Comparison of ENCODE assay signal across 8 cellular contexts in genomic region chr20:19976595-19977372, GRCh38. TPM values are rescaled to one million over a fixed set of nuclear protein-coding genes. Genes with fewer than 3 reads are reported as not detected.
DNase-seq lines count a peak whose midpoint lies in the region; ATAC-seq, FAIRE-seq and TF ChIP-seq lines count a peak whose summit lies in the region.

No MANE protein-coding gene starts in this region.

- peaks cover 59% of the 10 kb centered on the region for H3K4me1 ChIP-seq in A549
- H3K4me1 ChIP-seq in duodenal mucosa (ENCODE audit: control insufficient read depth in 1 of 2, insufficient read depth in 2 of 2, low read length in 2 of 2): peaks cover 14 to 25% of the 10 kb centered on the region in 2 donors

- WGBS in A549 (ENCODE audit: missing lambda C conversion rate): 3% methylated on average over 8 of the region's 8 CpGs

- CTCF ChIA-PET in A549 (lab: Yijun Ruan, JAX): interaction anchor here (0.8 to 6.5 kb wide), 19 partner anchors 9 to 284 kb away, joined by 3 to 79 read pairs (median 6); partner anchors contain the start of gene NAA20

- H3K9ac ChIP-seq in duodenal mucosa (ENCODE audit: low read depth in 1 of 2, low read length in 2 of 2): peak overlapping the region in 1 of 2 donors; percentile 7

- ATAC-seq in A549 (peak; percentile 58 to 81; a peak in 5 of 6 replicates), GM21723 (IDR thresholded peaks at IDR 0.05; ENCODE audit: unreplicated experiment) (no peak)

- H3K27ac ChIP-seq in A549: peak overlapping the region; percentile 94 to 95
- peak overlapping the region; percentile 60 for H3K27ac ChIP-seq in duodenal mucosa (ENCODE audit: low read depth, low read length)

- H3K27ac Mint-ChIP-seq in mesothelial cell of epicardium: peak overlapping the region; percentile 98

- DNase-seq in A549 (ENCODE audit: low read depth in 1 of 2, low spot score in 1 of 2) (peak; percentile 79 to 86), LHCN-M2 (ENCODE audit: low read depth) (peak; percentile 90), mesothelial cell of epicardium (ENCODE audit: low spot score in 2 of 2, unreplicated experiment in 2 of 2) (no peak), RKO (ENCODE audit: low spot score) (no peak), NOMO-1 treated with DMSO at 0.1 percent for 48 hours (lab: John Stamatoyannopoulos, UW; ENCODE audit: unreplicated experiment) (no peak), HuH-7.5 (ENCODE audit: low spot score) (no peak)

- H3K4me2 ChIP-seq in A549: peak overlapping the region; percentile 94

- H3K9me3 ChIP-seq in A549: no peaks in the 10 kb centered on the region
- H3K9me3 ChIP-seq in duodenal mucosa (ENCODE audit: control insufficient read depth in 1 of 2, low read length in 2 of 2): no peaks in the 10 kb centered on the region

- H3K9me3 Mint-ChIP-seq in mesothelial cell of epicardium: no peaks in the 10 kb centered on the region

- H3K4me3 ChIP-seq in A549: peak overlapping the region; percentile 65
- H3K4me3 ChIP-seq in duodenal mucosa (ENCODE audit: low read depth in 1 of 2, low read length in 2 of 2): peak overlapping the region in 1 of 2 donors; percentile 58

- TF ChIP-seq RAD21 in A549 (conservative IDR thresholded peaks at IDR 0.05 in 1 of 2, IDR thresholded peaks at IDR 0.05 in 1 of 2): peak in 1 of 2 experiments; percentile 27; a peak in 1 of 5 replicates

- no peaks in the 10 kb centered on the region for H3K27me3 Mint-ChIP-seq in mesothelial cell of epicardium (ENCODE audit: low read depth)

- H3K36me3 ChIP-seq in duodenal mucosa (ENCODE audit: control insufficient read depth in 1 of 2, insufficient read depth in 2 of 2, low read length in 2 of 2): peaks cover 18 to 36% of the 10 kb centered on the region in 2 donors

- no peak for TF ChIP-seq POLR2A in A549 (IDR thresholded peaks at IDR 0.05; ENCODE audit: low read length)

- no peaks in the 10 kb centered on the region for H3K27me3 ChIP-seq in duodenal mucosa (ENCODE audit: control insufficient read depth in 1 of 2, insufficient read depth in 2 of 2, low read length in 2 of 2)

- POLR2A ChIA-PET in A549 (lab: Yijun Ruan, JAX): interaction anchor here (0.9 to 4.5 kb wide), 10 partner anchors 10 to 192 kb away, joined by 3 to 92 read pairs (median 8); partner anchors contain the start of gene NAA20

- peaks cover 57% of the 10 kb centered on the region for H3K4me1 Mint-ChIP-seq in mesothelial cell of epicardium

- peak overlapping the region; percentile 67 for H3K4me3 Mint-ChIP-seq in mesothelial cell of epicardium

- TF ChIP-seq EP300 in A549 (IDR thresholded peaks at IDR 0.05): 0 out of 5 replicates have a peak, but pooled peaks of 1 of the 2 experiments have one; percentile 20

- peaks cover 20% of the 10 kb centered on the region for H3K36me3 Mint-ChIP-seq in mesothelial cell of epicardium

- FAIRE-seq in A549 (lab: Jason Lieb, UNC): peak; percentile 61

- TF ChIP-seq CTCF in A549 (IDR thresholded peaks at IDR 0.05): no peak
- TF ChIP-seq CTCF in mesothelial cell of epicardium (IDR thresholded peaks at IDR 0.05; ENCODE audit: unreplicated experiment): no peak

TF ChIP-seq in A549, 52 proteins besides CTCF, POLR2A, EP300 and RAD21:
- no peak for TF ChIP-seq PHF8 (IDR thresholded peaks at IDR 0.05; ENCODE audit: borderline replicate concordance, low read depth)
- peak; percentile 48; the same call in 1 of the 2 replicates for TF ChIP-seq GATA3 (IDR thresholded peaks at IDR 0.05; ENCODE audit: borderline replicate concordance)
- peak; percentile 56; the same call in 1 of the 2 replicates for TF ChIP-seq E2F6 (IDR thresholded peaks at IDR 0.05; ENCODE audit: borderline replicate concordance, low read depth)
- TF ChIP-seq MAX (IDR thresholded peaks at IDR 0.05): peak; percentile 54; the same call in 1 of the 2 replicates
- TF ChIP-seq ZNF302 (CRISPR knock-in tag; IDR thresholded peaks at IDR 0.05): no peak
- peak in 1 of 2 experiments; percentile 74; a peak in 1 of 5 replicates for TF ChIP-seq JUN (IDR thresholded peaks at IDR 0.05)
- no peak for TF ChIP-seq CHD2 (IDR thresholded peaks at IDR 0.05; ENCODE audit: low read length, partially characterized antibody)

RNA-seq across cellular contexts. Expression of gene NAA20, which starts 40.4 kb away (rescaled TPM):
- polyA plus RNA-seq in A549 (2011; rRNA removed) (154 and 219 TPM in 2 replicates), A549 (2017; fragmentation: RNase III; extraction: RNeasy Plus Mini Kit Qiagen cat#74134 plus additional on column Dnase treatment) (174 to 202 TPM (median 175 TPM) in 3 replicates)
- polyA plus RNA-seq in A549 (2012; cell fraction: cytosol; rRNA removed): 110 and 115 TPM in 2 replicates
- 44.7 and 53.1 TPM in 2 replicates for polyA plus RNA-seq in A549 (2012; cell fraction: nucleus; rRNA removed)
- 38.3 and 41.6 TPM in 2 replicates for polyA minus RNA-seq in A549 (2011; rRNA and poly(A)+ RNA removed)
- total RNA-seq in LHCN-M2 (2014; rRNA removed) (39.1 and 59.8 TPM in 2 replicates), mesothelial cell of epicardium (34.0 to 38.9 TPM (median 36.9 TPM) in 3 replicates)
- 56.3 TPM for polyA plus RNA-seq in LHCN-M2 (2012)

Comparison
In these comparisons a context has a peak if more than half of its experiments do, and no peak if none do; other contexts are left out.
1. DNase-seq: peak in A549 (2 of 2) and LHCN-M2 (single experiment); none in mesothelial cell of epicardium (0 of 2), RKO (single experiment), NOMO-1 treated with DMSO at 0.1 percent for 48 hours (single experiment) and HuH-7.5 (single experiment).